Comparison of ENCODE assay signal across 7 cellular contexts in the genomic region with DNA sequence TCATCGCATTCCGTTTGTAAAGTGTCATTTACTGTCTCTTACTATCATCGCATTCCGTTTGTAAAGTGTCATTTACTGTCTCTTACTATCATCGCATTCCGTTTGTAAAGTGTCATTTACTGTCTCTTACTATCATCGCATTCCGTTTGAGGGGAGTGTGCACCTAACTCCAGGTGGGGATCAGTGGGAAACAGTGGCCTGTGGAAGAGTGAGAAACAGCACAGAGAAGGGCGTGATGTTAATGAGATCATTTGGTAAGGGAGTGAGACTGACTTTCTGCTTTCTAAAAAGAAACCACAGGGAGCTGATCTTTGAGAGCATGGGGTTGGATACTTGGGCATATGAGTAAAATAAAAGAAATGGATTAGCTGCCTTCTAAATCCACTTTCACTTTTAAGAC.
DNase-seq lines count a peak whose midpoint lies in the region; ATAC-seq and TF ChIP-seq lines count a peak whose summit lies in the region.
"Not testable (repeated sequence)": the region's sequence is repeated elsewhere in the genome, so short reads cannot be mapped to it uniquely, and the experiment has no call there.

No MANE protein-coding gene starts in this region.

- peak overlapping the region; percentile 61 for H3K27ac ChIP-seq in mesodermal cell (ENCODE audit: low read depth, low read length, severe bottlenecking)
- H3K27ac ChIP-seq in neural progenitor cell = peak overlapping the region; percentile 88
- H3K27ac ChIP-seq in trophoblast cell (ENCODE audit: low read depth, low read length) = not testable (repeated sequence)
- H3K27ac ChIP-seq in smooth muscle cell (ENCODE audit: low read depth) = peak overlapping the region; percentile 6

- H3K27me3 ChIP-seq in neural progenitor cell; trophoblast cell (ENCODE audit: insufficient read depth, low read length); smooth muscle cell (ENCODE audit: low read depth): not testable (repeated sequence)

- not testable (repeated sequence) for H2BK12ac ChIP-seq in trophoblast cell (ENCODE audit: low read length)

- not testable (repeated sequence) for H2BK120ac ChIP-seq in trophoblast cell (ENCODE audit: insufficient read depth, low read length, poor library complexity)

- not testable (repeated sequence) for H3K4me3 ChIP-seq in mesodermal cell (ENCODE audit: extremely low read depth, insufficient read depth, low read length, poor library complexity, severe bottlenecking); trophoblast cell (ENCODE audit: low read depth, low read length); smooth muscle cell
- H3K4me3 ChIP-seq in neural progenitor cell = peak overlapping the region; percentile 6

- H2BK5ac ChIP-seq in trophoblast cell (ENCODE audit: low read depth, low read length, poor library complexity) = not testable (repeated sequence)

- DNase-seq in OCI-M1 (lab: John Stamatoyannopoulos, UW) = peak; percentile 27
- not testable (repeated sequence) for DNase-seq in WTC11 (ENCODE audit: low spot score); smooth muscle cell (lab: John Stamatoyannopoulos, UW; ENCODE audit: unreplicated experiment)
- peak; percentile 30 for DNase-seq in kidney tubule cell (ENCODE audit: low spot score)
- peak; percentile 33 for DNase-seq in neural progenitor cell (ENCODE audit: low spot score)
- peak; percentile 54 to 72 for DNase-seq in trophoblast cell

- H4K91ac ChIP-seq in trophoblast cell (ENCODE audit: low read depth, low read length) = not testable (repeated sequence)

- not testable (repeated sequence) for H3K18ac ChIP-seq in trophoblast cell (ENCODE audit: low read length)

- peaks cover 60% of the 10 kb centered on the region for H3F3A ChIP-seq in neural progenitor cell (ENCODE audit: low read depth)
- not testable (repeated sequence) for H3F3A ChIP-seq in smooth muscle cell (ENCODE audit: low read depth)

- H3K9me3 Mint-ChIP-seq in WTC11, neural progenitor cell: not testable (repeated sequence)

- H3K4me2 ChIP-seq in neural progenitor cell = peak overlapping the region; percentile 63
- H3K4me2 ChIP-seq in trophoblast cell (ENCODE audit: low read length); smooth muscle cell: not testable (repeated sequence)

- H3K4me1 ChIP-seq in mesodermal cell (ENCODE audit: control insufficient read depth, insufficient read depth, low read length, poor library complexity, severe bottlenecking) = peaks cover 14% of the 10 kb centered on the region
- peaks cover 62% of the 10 kb centered on the region for H3K4me1 ChIP-seq in neural progenitor cell
- not testable (repeated sequence) for H3K4me1 ChIP-seq in trophoblast cell (ENCODE audit: control insufficient read depth in 1 of 2, insufficient read depth in 2 of 2, low read length in 2 of 2)
- H3K4me1 ChIP-seq in smooth muscle cell (ENCODE audit: low read depth) = peaks cover 46% of the 10 kb centered on the region

- not testable (repeated sequence) for H3K36me3 Mint-ChIP-seq in WTC11, neural progenitor cell

- not testable (repeated sequence) for H3K23ac ChIP-seq in trophoblast cell (ENCODE audit: low read length)

- not testable (repeated sequence) for H3K9me3 ChIP-seq in mesodermal cell (ENCODE audit: control insufficient read depth, low read length); neural progenitor cell (ENCODE audit: low read depth); trophoblast cell (ENCODE audit: insufficient read depth, low read depth, low read length); smooth muscle cell (replicated peaks; ENCODE audit: low read depth)

- H2AFZ ChIP-seq in neural progenitor cell (replicated peaks); trophoblast cell (ENCODE audit: insufficient read depth, low read length, poor library complexity); smooth muscle cell (ENCODE audit: low read depth): not testable (repeated sequence)

- H3K4me1 Mint-ChIP-seq in WTC11 = peaks cover 40% of the 10 kb centered on the region
- peaks cover 40% of the 10 kb centered on the region for H3K4me1 Mint-ChIP-seq in neural progenitor cell

- ATAC-seq in WTC11 = peak; percentile 47

- not testable (repeated sequence) for H3K4me3 Mint-ChIP-seq in WTC11, neural progenitor cell

- H3K27ac Mint-ChIP-seq in WTC11 = not testable (repeated sequence)
- peak overlapping the region; percentile 58 for H3K27ac Mint-ChIP-seq in neural progenitor cell

- not testable (repeated sequence) for H3K79me1 ChIP-seq in trophoblast cell (ENCODE audit: low read length)

- not testable (repeated sequence) for H3K14ac ChIP-seq in trophoblast cell (ENCODE audit: low read length)

- H2AK5ac ChIP-seq in trophoblast cell (ENCODE audit: low read length) = not testable (repeated sequence)

- H3K4ac ChIP-seq in trophoblast cell (ENCODE audit: low read depth, low read length) = not testable (repeated sequence)

- not testable (repeated sequence) for H3K9ac ChIP-seq in neural progenitor cell; trophoblast cell (ENCODE audit: low read length); smooth muscle cell (ENCODE audit: low read depth)

- H3K36me3 ChIP-seq in mesodermal cell (ENCODE audit: control insufficient read depth, insufficient read depth, low read length); neural progenitor cell; trophoblast cell (ENCODE audit: control insufficient read depth in 1 of 2, insufficient read depth in 2 of 2, low read length in 2 of 2); smooth muscle cell (ENCODE audit: low read depth): not testable (repeated sequence)

- not testable (repeated sequence) for H4K20me1 ChIP-seq in neural progenitor cell (ENCODE audit: low read depth); smooth muscle cell (ENCODE audit: low read depth)

- 82 to 86% methylated on average over 1 to 3 of the region's 9 CpGs for WGBS in mesodermal cell (ENCODE audit: insufficient coverage in 2 of 2), 2 experiments
- WGBS in trophoblast cell (ENCODE audit: extremely low coverage, insufficient coverage, insufficient read length) = no CpG with 5 or more reads among the region's 9 CpGs
- WGBS in smooth muscle cell (ENCODE audit: low lambda C conversion rate) = 54% methylated on average over 9 of the region's 9 CpGs

- not testable (repeated sequence) for H4K12ac ChIP-seq in trophoblast cell (ENCODE audit: low read depth, low read length)

- POLR2A ChIA-PET in WTC11 (lab: Charles Lee) = not testable (repeated sequence)

- H4K8ac ChIP-seq in trophoblast cell (ENCODE audit: low read depth, low read length) = not testable (repeated sequence)

- not testable (repeated sequence) for TF ChIP-seq CTCF in WTC11 (IDR thresholded peaks at IDR 0.05); neural progenitor cell (IDR thresholded peaks at IDR 0.05); smooth muscle cell (IDR thresholded peaks at IDR 0.05; ENCODE audit: borderline replicate concordance, insufficient read depth, poor library complexity, severe bottlenecking)

- not testable (repeated sequence) for H3K27me3 Mint-ChIP-seq in WTC11 (ENCODE audit: low read depth); neural progenitor cell (ENCODE audit: insufficient read depth, low read depth)

- CTCF ChIA-PET in WTC11 (lab: Charles Lee) = interaction anchor here (1.0 kb wide), 1 partner anchor 128 kb away, joined by 3 read pairs; no protein-coding TSS in a partner anchor

- H3K79me2 ChIP-seq in neural progenitor cell (ENCODE audit: low read depth); trophoblast cell (ENCODE audit: control insufficient read depth, insufficient read depth, low read length, poor library complexity); smooth muscle cell (ENCODE audit: low read depth): not testable (repeated sequence)
